In genomic region chr15:70056091-70056680, GRCh38 we compare ENCODE assay signal across 15 cellular contexts. TPM values are rescaled to one million over a fixed set of nuclear protein-coding genes. Genes with fewer than 3 reads are reported as not detected.
DNase-seq lines count a peak whose midpoint lies in the region; ATAC-seq, FAIRE-seq and TF ChIP-seq lines count a peak whose summit lies in the region.
"Had no signal": no experiment of that assay in that cellular context is flagged by ENCODE, and none has a peak within 500 bp of the region (broad histone marks: within the 10 kb centered on the region; RNA-seq: fewer than 3 reads in every experiment).

No MANE protein-coding gene starts in this region.

- no peak overlapping the region for H2AFZ ChIP-seq in OCI-LY7 (ENCODE audit: low read length)

- no peaks in the 10 kb centered on the region for H3K4me1 Mint-ChIP-seq in WTC11
- H3K4me1 Mint-ChIP-seq: CD4-positive, CD25-positive, alpha-beta regulatory T cell had no signal

- peaks cover 70% of the 10 kb centered on the region for H3K36me3 Mint-ChIP-seq in WTC11

- POLR2A ChIA-PET in WTC11 (lab: Charles Lee), result no interaction called here
- POLR2A ChIA-PET in OCI-LY7 (lab: Charles Lee), result no interaction called here

- no peak for ATAC-seq in WTC11
- ATAC-seq in GM19455 (IDR thresholded peaks at IDR 0.05; ENCODE audit: unreplicated experiment), result no peak
- ATAC-seq: GM12878, HCT116 had no signal

- peak overlapping the region; percentile 29 for H3K27ac ChIP-seq in neutrophil
- no peak overlapping the region for H3K27ac ChIP-seq in OCI-LY7 (ENCODE audit: low read depth, low read length, poor library complexity, severe bottlenecking)

- no peak overlapping the region for H3K27ac Mint-ChIP-seq in WTC11
- H3K27ac Mint-ChIP-seq: CD4-positive, CD25-positive, alpha-beta regulatory T cell had no signal

- no peaks in the 10 kb centered on the region for H4K20me1 ChIP-seq in OCI-LY7 (ENCODE audit: insufficient read depth, low read length)

- TF ChIP-seq CTCF in WTC11 (IDR thresholded peaks at IDR 0.05) (no peak), neutrophil (IDR thresholded peaks at IDR 0.05) (no peak), OCI-LY7 (conservative IDR thresholded peaks at IDR 0.05; ENCODE audit: low read length) (no peak)

- no TSS peak for BruUV-seq in OCI-LY7 (replicated peaks; lab: Mats Ljungman, UMichigan)

- no peaks in the 10 kb centered on the region for H3K9me3 ChIP-seq in neutrophil
- no peaks in the 10 kb centered on the region for H3K9me3 ChIP-seq in OCI-LY7 (ENCODE audit: low read length)

- peak; percentile 42 for DNase-seq in activated effector memory CD4-positive, alpha-beta T cell treated with anti-CD3 and anti-CD28 coated beads, Interleukin-2, amount 50 U/mL, for 16 hours
- DNase-seq in activated effector memory CD4-positive, alpha-beta T cell treated with Interleukin-2 at 50 U/mL for 16 hours, result no peak
- DNase-seq in WTC11 (ENCODE audit: low spot score) (peak; percentile 4), urothelium cell line (ENCODE audit: low spot score) (no peak), OCI-LY7 (ENCODE audit: low spot score) (no peak), NCI-H2029 (lab: John Stamatoyannopoulos, UW) (no peak)
- DNase-seq: CD4-positive, CD25-positive, alpha-beta regulatory T cell; NCI-H1417 treated with DMSO at 0.1 percent for 48 hours; NCI-H2081; NCI-H524; RPMI8226 had no signal

- CTCF ChIA-PET in WTC11 (lab: Charles Lee), result no interaction called here
- CTCF ChIA-PET in OCI-LY7 (lab: Charles Lee; ENCODE audit: unreplicated experiment), result no interaction called here

- H3K9me2 ChIP-seq in OCI-LY7 (ENCODE audit: insufficient read depth, low read length), result no peaks in the 10 kb centered on the region

- H3K4me2 ChIP-seq in OCI-LY7 (ENCODE audit: low read length), result no peak overlapping the region

- H3K79me2 ChIP-seq in OCI-LY7 (ENCODE audit: insufficient read depth, low read depth, low read length), result no peaks in the 10 kb centered on the region

- peak; percentile 37 for FAIRE-seq in urothelium cell line (lab: Jason Lieb, UNC)
- FAIRE-seq: GM12878 had no signal

- no peak overlapping the region for H3K4me3 Mint-ChIP-seq in WTC11
- H3K4me3 Mint-ChIP-seq: CD4-positive, CD25-positive, alpha-beta regulatory T cell had no signal

- H3K4me1 ChIP-seq in neutrophil (ENCODE audit: control insufficient read depth in 1 of 2, insufficient read depth in 1 of 2, low read depth in 1 of 2, low read length in 1 of 2), result no peaks in the 10 kb centered on the region
- no peaks in the 10 kb centered on the region for H3K4me1 ChIP-seq in OCI-LY7 (ENCODE audit: insufficient read depth, low read length, poor library complexity, severe bottlenecking)

- H3K27me3 Mint-ChIP-seq in WTC11 (ENCODE audit: low read depth), result no peaks in the 10 kb centered on the region
- H3K27me3 Mint-ChIP-seq: CD4-positive, CD25-positive, alpha-beta regulatory T cell had no signal

- no peaks in the 10 kb centered on the region for H3K9me3 Mint-ChIP-seq in WTC11
- H3K9me3 Mint-ChIP-seq: CD4-positive, CD25-positive, alpha-beta regulatory T cell had no signal

- intact Hi-C loops in OCI-LY7 (cut with micrococcal nuclease; ENCODE audit: unreplicated experiment), result no loop called here

- H3K27me3 ChIP-seq in neutrophil, result no peaks in the 10 kb centered on the region

- H3K36me3 ChIP-seq in neutrophil (peaks cover 100% of the 10 kb centered on the region), OCI-LY7 (ENCODE audit: insufficient read depth, low read length) (peaks cover 95% of the 10 kb centered on the region)

- H3K4me3 ChIP-seq in neutrophil (ENCODE audit: low read depth in 1 of 2, low read length in 1 of 2), result no peak overlapping the region
- no peak overlapping the region for H3K4me3 ChIP-seq in OCI-LY7 (ENCODE audit: low read depth, low read length, poor library complexity, severe bottlenecking)
- H3K4me3 ChIP-seq: GM12878 had no signal

TF ChIP-seq in WTC11, 78 proteins besides CTCF, POLR2A, EP300 and RAD21:
- no peak for TF ChIP-seq E2F4 (CRISPR knock-in tag; IDR thresholded peaks at IDR 0.05; ENCODE audit: borderline replicate concordance, low read depth)
- no peak for TF ChIP-seq GRHL2 (CRISPR knock-in tag; IDR thresholded peaks at IDR 0.05; ENCODE audit: insufficient replicate concordance, severe bottlenecking)

RNA-seq across cellular contexts. Expression of gene TLE3, which starts 41.5 kb away (rescaled TPM):
- total RNA-seq in WTC11 (2021), result 66.8 to 78.7 TPM (median 68.0 TPM) in 3 replicates
- 19.7 and 37.9 TPM in 2 replicates for total RNA-seq in OCI-LY7 (2014; rRNA removed; shearing (Covaris generic))
- 31.9 and 35.7 TPM in 2 replicates for total RNA-seq in OCI-LY7 (2022)

Comparison
In these comparisons a context has a peak if more than half of its experiments do, and no peak if none do; other contexts are left out.
1. DNase-seq: peak in activated effector memory CD4-positive, alpha-beta T cell treated with anti-CD3 and anti-CD28 coated beads, Interleukin-2, amount 50 U/mL, for 16 hours (single experiment) and WTC11 (single experiment); none in activated effector memory CD4-positive, alpha-beta T cell treated with Interleukin-2 at 50 U/mL for 16 hours (single experiment), urothelium cell line (single experiment), OCI-LY7 (single experiment) and NCI-H2029 (single experiment).